Comparison of ENCODE assay signal across 1 cellular context in genomic region chr3:100046986-100047385, GRCh38.
TF ChIP-seq lines count a peak whose summit lies in the region.

No MANE protein-coding gene starts in this region.

TF ChIP-seq in GM12878, 131 proteins besides CTCF, POLR2A, EP300 and RAD21 (continued from another document):
- TF ChIP-seq PRDM15 (CRISPR knock-in tag; IDR thresholded peaks at IDR 0.05), result no peak
- no peak for TF ChIP-seq YY1 (IDR thresholded peaks at IDR 0.05; ENCODE audit: low read depth, low read length)
- no peak for TF ChIP-seq RFX5 (IDR thresholded peaks at IDR 0.05; ENCODE audit: low read depth, low read length)
- TF ChIP-seq USF2 (IDR thresholded peaks at IDR 0.05; ENCODE audit: borderline replicate concordance, low read depth, low read length), result no peak
- peak; percentile 87 for TF ChIP-seq SPI1 (IDR thresholded peaks at IDR 0.05; ENCODE audit: borderline replicate concordance, insufficient read depth, low read depth, low read length)
- no peak for TF ChIP-seq EZH2 (IDR thresholded peaks at IDR 0.05; ENCODE audit: borderline replicate concordance, control insufficient read depth, low read depth, low read length)
- TF ChIP-seq ZBTB40 (IDR thresholded peaks at IDR 0.05; ENCODE audit: borderline replicate concordance), result no peak
- TF ChIP-seq CEBPZ (IDR thresholded peaks at IDR 0.05; ENCODE audit: low read depth, low read length), result no peak
- TF ChIP-seq ZNF592 (IDR thresholded peaks at IDR 0.05), result no peak
- TF ChIP-seq KAT2A (conservative IDR thresholded peaks at IDR 0.05; ENCODE audit: control insufficient read depth, low read depth, low read length), result no peak
- no peak for TF ChIP-seq MYB (IDR thresholded peaks at IDR 0.05; ENCODE audit: borderline replicate concordance, low read depth, low read length)
- peak; percentile 9 for TF ChIP-seq MEF2B (IDR thresholded peaks at IDR 0.05; ENCODE audit: partially characterized antibody, poor library complexity, severe bottlenecking)
- no peak for TF ChIP-seq CUX1 (IDR thresholded peaks at IDR 0.05; ENCODE audit: insufficient replicate concordance, low read depth, low read length)
- TF ChIP-seq RUNX3 (IDR thresholded peaks at IDR 0.05; ENCODE audit: low read length), result no peak
- no peak for TF ChIP-seq POLR2AphosphoS2 (IDR thresholded peaks at IDR 0.05; ENCODE audit: low read depth, low read length)
- no peak for TF ChIP-seq NR2F1 (conservative IDR thresholded peaks at IDR 0.05)
- TF ChIP-seq NFYA (IDR thresholded peaks at IDR 0.05; ENCODE audit: borderline replicate concordance, low read depth, low read length), result no peak
- TF ChIP-seq FOS (IDR thresholded peaks at IDR 0.05; ENCODE audit: borderline replicate concordance, extremely low read depth, insufficient read length), result no peak
- TF ChIP-seq SREBF1 (IDR thresholded peaks at IDR 0.05; ENCODE audit: low read length), result no peak
- no peak for TF ChIP-seq YBX1 (IDR thresholded peaks at IDR 0.05)
TF ChIP-seq in GM12878: peak in this region for 3.
